In genomic region chr9:69035438-69036316, GRCh38 we compare ENCODE assay signal across 8 cellular contexts. TPM values are rescaled to one million over a fixed set of nuclear protein-coding genes. Genes with fewer than 3 reads are reported as not detected.
DNase-seq lines count a peak whose midpoint lies in the region; ATAC-seq and TF ChIP-seq lines count a peak whose summit lies in the region.

FXN (plus strand) TSS chr9:69035752; CDS start chr9:69035783, 31 bp downstream.

- peak within 1 kb of the TSS; percentile 78 for H3K27ac Mint-ChIP-seq in CD4-positive, alpha-beta T cell

- DNase-seq in CD4-positive, alpha-beta T cell, result peak; percentile 56 to 84 (median 74)
- peak; percentile 62 for DNase-seq in NK-92 treated with Interleukin-12 subunit alpha and Interleukin-12 subunit beta, amount 100 ng/mL, for 24 hours (lab: John Stamatoyannopoulos, UW)
- peak; percentile 52 for DNase-seq in activated CD8-positive, alpha-beta memory T cell treated with anti-CD3 and anti-CD28 coated beads, Interleukin-2, amount 50 U/mL, for 1 hour (ENCODE audit: extremely low read depth)
- peak; percentile 74 for DNase-seq in midbrain (lab: John Stamatoyannopoulos, UW)
- peak; percentile 51 to 62 for DNase-seq in stimulated activated CD8-positive, alpha-beta memory T cell treated with anti-CD3 and anti-CD28 coated beads, Interleukin-2, amount 100 ng/mL, for 1 hour (ENCODE audit: low read depth in 2 of 2)

- peaks cover 15% of the 10 kb centered on the region for H3K36me3 Mint-ChIP-seq in CD4-positive, alpha-beta T cell (ENCODE audit: low read depth)

- H3K27me3 ChIP-seq in CD4-positive, alpha-beta T cell (ENCODE audit: control insufficient read depth, insufficient read depth, low read length), result no peaks in the 10 kb centered on the region

- H3K9me3 Mint-ChIP-seq in CD4-positive, alpha-beta T cell, result no peaks in the 10 kb centered on the region

- H3K9me3 ChIP-seq in CD4-positive, alpha-beta T cell (ENCODE audit: control insufficient read depth, low read length), result no peaks in the 10 kb centered on the region

- peak within 1 kb of the TSS; percentile 35 for H3K27ac ChIP-seq in CD4-positive, alpha-beta T cell (ENCODE audit: low read depth, low read length)

- POLR2A ChIA-PET in CD4-positive, alpha-beta T cell (lab: Charles Lee), result interaction anchor here (0.5 to 2.4 kb wide), 16 partner anchors 11 to 469 kb away, joined by 3 to 32 read pairs (median 4); a partner anchor contains a TSS

- H3K4me1 Mint-ChIP-seq in CD4-positive, alpha-beta T cell (ENCODE audit: low read depth), result peaks cover 31% of the 10 kb centered on the region

- CTCF ChIA-PET in CD4-positive, alpha-beta T cell (lab: Charles Lee), result interaction anchor here (0.6 to 2.4 kb wide), 16 partner anchors 9 to 715 kb away, joined by 3 to 8 read pairs (median 3); partner anchors contain the start of gene TJP2

- intact Hi-C loops in CD4-positive, alpha-beta T cell (cut with DNase I, micrococcal nuclease), result loop anchor here (1.0 to 10.0 kb wide), 5 partner anchors 8 to 1219 kb away; partner anchors contain the start of gene SMC5 (in 1 of the 2)

- peak; percentile 87 for ATAC-seq in CD4-positive, alpha-beta T cell (ENCODE audit: poor library complexity)
- ATAC-seq in GM19328 (IDR thresholded peaks at IDR 0.05; ENCODE audit: unreplicated experiment), result peak; percentile 91
- ATAC-seq in HG03469 (IDR thresholded peaks at IDR 0.05; ENCODE audit: unreplicated experiment), result peak; percentile 88

- in situ Hi-C loops in endometrial microvascular endothelial cells (cut with HindIII; ENCODE audit: inconsistent ontology term, low pct_unique_long_range_greater_than_20kb, low sequenced_read_pairs), result no loop called here

- peak; percentile 98 for TF ChIP-seq CTCF in CD4-positive, alpha-beta T cell (IDR thresholded peaks at IDR 0.05)

- H3K27me3 Mint-ChIP-seq in CD4-positive, alpha-beta T cell, result no peaks in the 10 kb centered on the region

- H3K4me3 Mint-ChIP-seq in CD4-positive, alpha-beta T cell, result peak within 1 kb of the TSS; percentile 93

RNA-seq across cellular contexts. Expression of gene FXN, which starts in this region (rescaled TPM):
- total RNA-seq in CD4-positive, alpha-beta T cell, result 10 to 100 TPM; 12.2 to 12.9 TPM
- total RNA-seq in endometrial microvascular endothelial cells (ENCODE audit: inconsistent ontology term), result 20.3 TPM

Comparison
In these comparisons a context has a peak if more than half of its experiments do, and no peak if none do; other contexts are left out.
1. Peak in every context shown above with its lines: DNase-seq, ATAC-seq and H3K27ac ChIP-seq.